Comparison of ENCODE assay signal across 19 cellular contexts in genomic region chr4:105496899-105497298, GRCh38. TPM values are rescaled to one million over a fixed set of nuclear protein-coding genes. Genes with fewer than 3 reads are reported as not detected.
DNase-seq lines count a peak whose midpoint lies in the region; ATAC-seq and TF ChIP-seq lines count a peak whose summit lies in the region.
"Had no signal": no experiment of that assay in that cellular context is flagged by ENCODE, and none has a peak within 500 bp of the region (broad histone marks: within the 10 kb centered on the region; RNA-seq: fewer than 3 reads in every experiment).

No MANE protein-coding gene starts in this region.

- in situ Hi-C loops in ACHN (cut with HindIII; ENCODE audit: low pct_ligation_motif_present, low pct_unique_long_range_greater_than_20kb, low sequenced_read_pairs): no loop called here

- H3K36me3 ChIP-seq in OCI-LY3 (replicated peaks; ENCODE audit: low read depth, low read length) (no peaks in the 10 kb centered on the region), esophagus muscularis mucosa (no peaks in the 10 kb centered on the region)

- no peaks in the 10 kb centered on the region for H4K20me1 ChIP-seq in OCI-LY3 (ENCODE audit: insufficient read depth, low read length)

- H3K4me3 ChIP-seq in OCI-LY3 (ENCODE audit: low read length) (no peak overlapping the region), epithelial cell of proximal tubule (ENCODE audit: low read depth, low read length) (no peak overlapping the region), esophagus muscularis mucosa (no peak overlapping the region)

- H3K4me1 ChIP-seq in OCI-LY3 (ENCODE audit: low read length): peaks cover 4% of the 10 kb centered on the region; the same call in 1 of the 2 replicates
- no peaks in the 10 kb centered on the region for H3K4me1 ChIP-seq in esophagus muscularis mucosa

- H3K9me3 ChIP-seq in OCI-LY3 (ENCODE audit: insufficient read depth, low read length) (no peaks in the 10 kb centered on the region), esophagus muscularis mucosa (no peaks in the 10 kb centered on the region)

- H2AFZ ChIP-seq in OCI-LY3 (ENCODE audit: low read depth, low read length): no peak overlapping the region

- no peak overlapping the region for H3K27ac ChIP-seq in OCI-LY3 (ENCODE audit: low read length)
- H3K27ac ChIP-seq in esophagus muscularis mucosa (replicated peaks in 1 of 4): no peak overlapping the region

- DNase-seq in ACHN (peak; percentile 19), epithelial cell of proximal tubule (ENCODE audit: low read depth) (no peak), esophagus muscularis mucosa (ENCODE audit: extremely low spot score) (no peak)
- no peak for DNase-seq in effector CD4-positive, alpha-beta T cell
- DNase-seq: activated T-cell treated with anti-CD3 and anti-CD28 coated beads, Interleukin-2, amount 50 U/mL, for 72 hours; anterior cingulate cortex; effector memory CD4-positive, alpha-beta T cell; left colon; NCI-H1417 treated with DMSO at 0.1 percent for 48 hours; small intestine; substantia nigra had no signal

- H3K79me2 ChIP-seq in OCI-LY3 (ENCODE audit: low read length): no peaks in the 10 kb centered on the region

- no peak for TF ChIP-seq EP300 in esophagus muscularis mucosa (IDR thresholded peaks at IDR 0.05)

- H3K4me2 ChIP-seq in OCI-LY3 (ENCODE audit: low read length): 0 out of 2 replicates have a peak overlapping the region, but pooled peaks have one; percentile 36

- ATAC-seq in HG02973 (IDR thresholded peaks at IDR 0.05; ENCODE audit: unreplicated experiment) (no peak), GM21529 (IDR thresholded peaks at IDR 0.05; ENCODE audit: unreplicated experiment) (no peak)
- ATAC-seq: activated T-cell treated with anti-CD3 and anti-CD28 coated beads, Interleukin-2, amount 50 U/mL, for 72 hours; left colon; natural killer cell treated with Interleukin-12 subunit alpha and Interleukin-12 subunit beta and Interleukin-15 and Interleukin-18, amount 100 ng/mL, for 72 hours had no signal

- intact Hi-C loops in esophagus muscularis mucosa (cut with DNase I): no loop called here

- H3K27me3 ChIP-seq in OCI-LY3 (ENCODE audit: low read depth, low read length): no peaks in the 10 kb centered on the region
- no peaks in the 10 kb centered on the region for H3K27me3 ChIP-seq in esophagus muscularis mucosa

- no peak for TF ChIP-seq POLR2A in esophagus muscularis mucosa (IDR thresholded peaks at IDR 0.05; ENCODE audit: low read depth)

- WGBS in esophagus muscularis mucosa: 26% methylated on average over 2 of the region's 2 CpGs

- H3K9ac ChIP-seq in OCI-LY3 (ENCODE audit: low read length): no peak overlapping the region

- TF ChIP-seq CTCF in GM12872 (IDR thresholded peaks at IDR 0.05; ENCODE audit: insufficient read depth, low read depth, low read length): peak; percentile 52
- TF ChIP-seq CTCF in OCI-LY3 (IDR thresholded peaks at IDR 0.05; ENCODE audit: low read depth, low read length): peak; percentile 77
- TF ChIP-seq CTCF in epithelial cell of proximal tubule (conservative IDR thresholded peaks at IDR 0.05; ENCODE audit: low read depth, low read length): peak; percentile 67
- no peak for TF ChIP-seq CTCF in esophagus muscularis mucosa (IDR thresholded peaks at IDR 0.05)

RNA-seq across cellular contexts. Expression of gene PPA2, which starts 23.0 kb away (rescaled TPM):
- total RNA-seq in epithelial cell of proximal tubule (71.3 and 156 TPM in 2 replicates), esophagus muscularis mucosa (100 to 1,000 TPM in 1 of 4 donors, 10 to 100 TPM in 3; 65.6 to 100 (median 72.5) TPM)

RNA-seq across cellular contexts. Expression of gene ARHGEF38, which starts 55.5 kb away (rescaled TPM):
- total RNA-seq in epithelial cell of proximal tubule (0.07 and 0.46 TPM in 2 replicates), esophagus muscularis mucosa (under 1 TPM in 1 of 4 donors, not detected in 3; 0.29 TPM)
- total RNA-seq: activated T-cell treated with anti-CD3 and anti-CD28 coated beads, Interleukin-2, amount 50 U/mL, for 72 hours; B cell; G401; glomerular endothelial cell; natural killer cell treated with Interleukin-12 subunit alpha and Interleukin-12 subunit beta and Interleukin-15 and Interleukin-18, amount 100 ng/mL, for 72 hours had no signal

Comparison
In these comparisons a context has a peak if more than half of its experiments do, and no peak if none do; other contexts are left out.
1. CTCF ChIP-seq: peak in GM12872 (single experiment), OCI-LY3 (single experiment) and epithelial cell of proximal tubule (single experiment); none in esophagus muscularis mucosa (0 of 3).